ENCODE assay signal across 8 cellular contexts in the genomic region with DNA sequence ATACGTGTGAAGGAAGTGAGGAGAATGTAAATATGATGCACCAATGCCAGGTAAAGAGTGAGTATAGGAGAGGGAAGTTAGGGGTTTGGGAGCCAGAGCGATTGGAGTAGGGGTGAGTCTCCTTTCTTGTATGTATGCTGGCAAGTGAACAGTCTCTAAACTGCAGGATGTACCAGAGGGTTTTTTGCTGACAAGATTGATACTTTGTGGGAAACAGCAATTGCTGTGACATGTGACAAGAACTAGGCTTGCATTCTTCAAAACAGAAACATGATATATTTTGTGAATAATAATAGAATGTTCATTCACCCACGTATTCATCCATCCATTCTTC.
DNase-seq lines count a peak whose midpoint lies in the region; ATAC-seq and TF ChIP-seq lines count a peak whose summit lies in the region.

No MANE protein-coding gene starts in this region.

- H3K36me3 Mint-ChIP-seq in nephron progenitor cell (ENCODE audit: low read depth) = no peaks in the 10 kb centered on the region

- H3K27ac Mint-ChIP-seq in nephron progenitor cell = peak overlapping the region; percentile 99

- no peak for TF ChIP-seq CTCF in epithelial cell of esophagus (IDR thresholded peaks at IDR 0.05; ENCODE audit: insufficient read depth, low read depth, low read length, missing control alignments)
- TF ChIP-seq CTCF in nephron progenitor cell (IDR thresholded peaks at IDR 0.05) = no peak

- peak; percentile 20 for ATAC-seq in HG02763 (IDR thresholded peaks at IDR 0.05; ENCODE audit: unreplicated experiment)

- H3K9me3 Mint-ChIP-seq in nephron progenitor cell = peaks cover 2% of the 10 kb centered on the region

- peaks cover 9% of the 10 kb centered on the region for H3K4me1 Mint-ChIP-seq in nephron progenitor cell

- DNase-seq in NCI-H2171 (lab: John Stamatoyannopoulos, UW) = peak; percentile 1
- no peak for DNase-seq in NCI-H2171 treated with DMSO at 0.1 percent for 48 hours (lab: John Stamatoyannopoulos, UW)
- DNase-seq in RKO (ENCODE audit: low spot score) = peak; percentile 46
- DNase-seq in epithelial cell of esophagus (ENCODE audit: low read depth) = peak; percentile 13
- DNase-seq in nephron progenitor cell = no peak
- DNase-seq in NCI-H1417 treated with DMSO at 0.1 percent for 48 hours (lab: John Stamatoyannopoulos, UW) = no peak
- DNase-seq in NCI-H187 treated with DMSO at 0.1 percent for 48 hours (lab: John Stamatoyannopoulos, UW) = no peak

- peak overlapping the region; percentile 71 for H3K4me3 ChIP-seq in epithelial cell of esophagus (ENCODE audit: low read length)

- H3K27me3 Mint-ChIP-seq in nephron progenitor cell (ENCODE audit: low read depth, poor library complexity) = no peaks in the 10 kb centered on the region

- peak overlapping the region; percentile 98 for H3K4me3 Mint-ChIP-seq in nephron progenitor cell

Comparison
In these comparisons a context has a peak if more than half of its experiments do, and no peak if none do; other contexts are left out.
1. DNase-seq: peak in NCI-H2171 (single experiment), RKO (single experiment) and epithelial cell of esophagus (single experiment); none in NCI-H2171 treated with DMSO at 0.1 percent for 48 hours (single experiment), nephron progenitor cell (single experiment), NCI-H1417 treated with DMSO at 0.1 percent for 48 hours (single experiment) and NCI-H187 treated with DMSO at 0.1 percent for 48 hours (single experiment).